13 cellular contexts compared by ENCODE assay signal in genomic region chr2:98726735-98727368, GRCh38. TPM values are rescaled to one million over a fixed set of nuclear protein-coding genes. Genes with fewer than 3 reads are reported as not detected.
DNase-seq lines count a peak whose midpoint lies in the region; ATAC-seq lines count a peak whose summit lies in the region.
"Had no signal": no experiment of that assay in that cellular context is flagged by ENCODE, and none has a peak within 500 bp of the region (broad histone marks: within the 10 kb centered on the region; RNA-seq: fewer than 3 reads in every experiment).

No MANE protein-coding gene starts in this region.

- peaks cover 13% of the 10 kb centered on the region for H3K36me3 Mint-ChIP-seq in stimulated activated naive CD8-positive, alpha-beta T cell treated with anti-CD3 and anti-CD28 coated beads, Interleukin-15, Interleukin-2, amounts not matched to agents 100 ng/mL and 50 ng/mL, for 24 hours (ENCODE audit: low read depth)
- H3K36me3 Mint-ChIP-seq in activated naive CD8-positive, alpha-beta T cell treated with anti-CD3 and anti-CD28 coated beads, Interleukin-2, amount 10 ng/mL, durations not matched to agents 7 days and 5 days, result peaks cover 31% of the 10 kb centered on the region

- no peaks in the 10 kb centered on the region for H3K9me3 ChIP-seq in muscle layer of duodenum (ENCODE audit: control insufficient read depth in 1 of 2, low read length in 2 of 2)
- H3K9me3 ChIP-seq: prostate gland had no signal

- peak overlapping the region; percentile 77 for H3K4me3 Mint-ChIP-seq in stimulated activated naive CD8-positive, alpha-beta T cell treated with anti-CD3 and anti-CD28 coated beads, Interleukin-15, Interleukin-2, amounts not matched to agents 100 ng/mL and 50 ng/mL, for 24 hours
- H3K4me3 Mint-ChIP-seq in activated naive CD8-positive, alpha-beta T cell treated with anti-CD3 and anti-CD28 coated beads, Interleukin-2, amount 10 ng/mL, durations not matched to agents 7 days and 5 days, result peak overlapping the region; percentile 83

- no peaks in the 10 kb centered on the region for H3K27me3 ChIP-seq in muscle layer of duodenum (ENCODE audit: low read depth, low read length)

- no peak for DNase-seq in stimulated activated naive CD8-positive, alpha-beta T cell treated with anti-CD3 and anti-CD28 coated beads, Interleukin-15, Interleukin-2, amounts not matched to agents 100 U/mL and 50 U/mL, for 24 hours
- DNase-seq in activated naive CD8-positive, alpha-beta T cell treated with anti-CD3 and anti-CD28 coated beads, Interleukin-2, amount 10 ng/mL, durations not matched to agents 7 days and 5 days, result no peak
- DNase-seq in NCI-H82 (lab: John Stamatoyannopoulos, UW) (no peak), mesenteric fat pad (ENCODE audit: low spot score) (no peak)
- DNase-seq: H7, mesendoderm, NCI-H146 had no signal

- no peaks in the 10 kb centered on the region for H3K27me3 Mint-ChIP-seq in stimulated activated naive CD8-positive, alpha-beta T cell treated with anti-CD3 and anti-CD28 coated beads, Interleukin-15, Interleukin-2, amounts not matched to agents 100 ng/mL and 50 ng/mL, for 24 hours
- H3K27me3 Mint-ChIP-seq in activated naive CD8-positive, alpha-beta T cell treated with anti-CD3 and anti-CD28 coated beads, Interleukin-2, amount 10 ng/mL, durations not matched to agents 7 days and 5 days, result no peaks in the 10 kb centered on the region

- POLR2A ChIA-PET in activated naive CD8-positive, alpha-beta T cell treated with anti-CD3 and anti-CD28 coated beads, Interleukin-2, amount 10 ng/mL, durations not matched to agents 7 days and 5 days (lab: Charles Lee), result interaction anchor here (0.7 to 10.2 kb wide), 6 partner anchors 18 to 102 kb away, joined by 3 to 225 read pairs (median 5); no protein-coding TSS in a partner anchor

- H3K4me1 ChIP-seq in muscle layer of duodenum (ENCODE audit: control insufficient read depth in 1 of 2, insufficient read depth in 2 of 2, low read length in 2 of 2), result peaks cover 0 to 42% of the 10 kb centered on the region in 2 donors
- H3K4me1 ChIP-seq: prostate gland had no signal

- H3K9me3 Mint-ChIP-seq in stimulated activated naive CD8-positive, alpha-beta T cell treated with anti-CD3 and anti-CD28 coated beads, Interleukin-15, Interleukin-2, amounts not matched to agents 100 ng/mL and 50 ng/mL, for 24 hours, result no peaks in the 10 kb centered on the region
- no peaks in the 10 kb centered on the region for H3K9me3 Mint-ChIP-seq in activated naive CD8-positive, alpha-beta T cell treated with anti-CD3 and anti-CD28 coated beads, Interleukin-2, amount 10 ng/mL, durations not matched to agents 7 days and 5 days

- peak overlapping the region; percentile 67 for H3K27ac Mint-ChIP-seq in stimulated activated naive CD8-positive, alpha-beta T cell treated with anti-CD3 and anti-CD28 coated beads, Interleukin-15, Interleukin-2, amounts not matched to agents 100 ng/mL and 50 ng/mL, for 24 hours
- peak overlapping the region; percentile 75 for H3K27ac Mint-ChIP-seq in activated naive CD8-positive, alpha-beta T cell treated with anti-CD3 and anti-CD28 coated beads, Interleukin-2, amount 10 ng/mL, durations not matched to agents 7 days and 5 days

- peaks cover 0 to 11% of the 10 kb centered on the region in 2 donors for H3K36me3 ChIP-seq in muscle layer of duodenum (ENCODE audit: control insufficient read depth in 1 of 2, insufficient read depth in 2 of 2, low read length in 2 of 2)
- H3K36me3 ChIP-seq: prostate gland had no signal

- peak overlapping the region in 1 of 2 donors; percentile 30 for H3K4me3 ChIP-seq in muscle layer of duodenum (ENCODE audit: low read depth in 1 of 2, low read length in 2 of 2)
- H3K4me3 ChIP-seq: prostate gland had no signal

- H3K27ac ChIP-seq in muscle layer of duodenum (ENCODE audit: low read length), result peak overlapping the region; percentile 48
- H3K27ac ChIP-seq: prostate gland had no signal

- H3K4me1 Mint-ChIP-seq in stimulated activated naive CD8-positive, alpha-beta T cell treated with anti-CD3 and anti-CD28 coated beads, Interleukin-15, Interleukin-2, amounts not matched to agents 100 ng/mL and 50 ng/mL, for 24 hours (ENCODE audit: low read depth), result peaks cover 74% of the 10 kb centered on the region
- H3K4me1 Mint-ChIP-seq in activated naive CD8-positive, alpha-beta T cell treated with anti-CD3 and anti-CD28 coated beads, Interleukin-2, amount 10 ng/mL, durations not matched to agents 7 days and 5 days, result peaks cover 58% of the 10 kb centered on the region

- no peak for ATAC-seq in stimulated activated naive CD8-positive, alpha-beta T cell treated with anti-CD3 and anti-CD28 coated beads, Interleukin-15, Interleukin-2, amounts not matched to agents 100 U/mL and 50 U/mL, for 24 hours
- no peak for ATAC-seq in activated naive CD8-positive, alpha-beta T cell treated with anti-CD3 and anti-CD28 coated beads, Interleukin-2, amount 10 ng/mL, durations not matched to agents 7 days and 5 days (ENCODE audit: low read depth)
- ATAC-seq in GM21723 (IDR thresholded peaks at IDR 0.05; ENCODE audit: unreplicated experiment), result no peak
- ATAC-seq in HG02588 (IDR thresholded peaks at IDR 0.05; ENCODE audit: unreplicated experiment), result no peak
- ATAC-seq: esophagus mucosa had no signal

RNA-seq across cellular contexts. Expression of gene MGAT4A, which starts 4.1 kb away (rescaled TPM):
- total RNA-seq in activated naive CD8-positive, alpha-beta T cell treated with anti-CD3 and anti-CD28 coated beads, Interleukin-2, amount 10 ng/mL, durations not matched to agents 7 days and 5 days, result 100 to 1,000 TPM; 124 to 152 TPM
- 50.6 TPM for total RNA-seq in mesenteric fat pad
